Comparison of ENCODE assay signal across 27 cellular contexts in the genomic region with DNA sequence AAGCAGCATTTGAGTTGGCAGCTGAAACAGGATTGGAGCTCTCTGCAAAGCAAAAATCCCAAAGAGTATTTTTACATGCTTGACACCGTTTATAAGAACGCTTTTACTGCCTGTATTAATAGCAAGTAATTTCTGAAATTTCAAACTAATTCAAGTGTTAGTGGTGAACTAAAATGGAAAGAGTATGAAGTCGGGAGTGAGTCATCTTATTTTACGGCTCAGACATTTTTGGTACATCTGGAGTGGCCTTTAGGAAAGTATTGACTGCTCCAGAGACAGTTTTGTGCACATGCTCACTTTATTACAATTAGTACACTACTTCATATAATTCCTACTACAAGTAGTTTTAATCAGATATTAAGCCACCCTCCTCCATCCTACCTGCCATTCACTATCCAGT.
"Had no signal": no experiment of that assay in that cellular context is flagged by ENCODE, and none has a peak within 500 bp of the region (broad histone marks: within the 10 kb centered on the region; RNA-seq: fewer than 3 reads in every experiment).

No MANE protein-coding gene starts in this region.

- H3K4me3 ChIP-seq: cardiac muscle cell, colonic mucosa, pancreas, prostate gland, sigmoid colon, spleen, tibial nerve had no signal

- H3K9me3 Mint-ChIP-seq: activated CD8-positive, alpha-beta T cell treated with anti-CD3 and anti-CD28 coated beads for 36 hours; brain; mesothelial cell of epicardium; T-helper 2 cell treated with Interferon-gamma antibody and Interleukin-4, amounts not matched to agents 5 μg/mL and 100 μg/mL, for 36 hours had no signal

- H3K27ac ChIP-seq: cardiac muscle cell, colonic mucosa, pancreas, prostate gland, spleen, tibial nerve had no signal

- H3K4me3 Mint-ChIP-seq: activated B cell treated with CpG ODN at 0.5 μM for 24 hours; activated CD8-positive, alpha-beta T cell treated with anti-CD3 and anti-CD28 coated beads for 36 hours; activated naive CD8-positive, alpha-beta T cell; brain; mesothelial cell of epicardium; naive thymus-derived CD4-positive, alpha-beta T cell; T-helper 2 cell treated with Interferon-gamma antibody and Interleukin-4, amounts not matched to agents 5 μg/mL and 100 μg/mL, for 36 hours had no signal

- ATAC-seq: activated CD8-positive, alpha-beta T cell treated with anti-CD3 and anti-CD28 coated beads for 36 hours; left cardiac atrium; left ventricle myocardium superior; naive thymus-derived CD4-positive, alpha-beta T cell; pancreas had no signal

- H3K4me1 ChIP-seq: colonic mucosa, pancreas, prostate gland, spleen had no signal

- H3K4me1 Mint-ChIP-seq: activated B cell treated with CpG ODN at 0.5 μM for 24 hours; brain; naive thymus-derived CD4-positive, alpha-beta T cell had no signal

- H3K36me3 ChIP-seq: cardiac muscle cell, colonic mucosa, pancreas, prostate gland, sigmoid colon, spleen, tibial nerve had no signal

- H3K27me3 ChIP-seq: cardiac muscle cell, colonic mucosa, pancreas, sigmoid colon, spleen, tibial nerve had no signal

- H3K27ac Mint-ChIP-seq: activated B cell treated with CpG ODN at 0.5 μM for 24 hours; activated CD8-positive, alpha-beta T cell treated with anti-CD3 and anti-CD28 coated beads for 36 hours; activated naive CD8-positive, alpha-beta T cell; mesothelial cell of epicardium; naive thymus-derived CD4-positive, alpha-beta T cell; T-helper 2 cell treated with Interferon-gamma antibody and Interleukin-4, amounts not matched to agents 5 μg/mL and 100 μg/mL, for 36 hours had no signal

- H3K27me3 Mint-ChIP-seq: activated B cell treated with CpG ODN at 0.5 μM for 24 hours; activated CD8-positive, alpha-beta T cell treated with anti-CD3 and anti-CD28 coated beads for 36 hours; activated naive CD8-positive, alpha-beta T cell; brain; naive thymus-derived CD4-positive, alpha-beta T cell had no signal

- H3K36me3 Mint-ChIP-seq: activated naive CD8-positive, alpha-beta T cell; brain; mesothelial cell of epicardium; naive thymus-derived CD4-positive, alpha-beta T cell had no signal

- DNase-seq: activated B cell treated with CpG ODN at 0.5 μM for 24 hours; activated CD4-positive, alpha-beta T cell treated with anti-CD3 and anti-CD28 coated beads, Interleukin-2, amount 50 U/mL, for 1 hour; activated CD8-positive, alpha-beta T cell treated with anti-CD3 and anti-CD28 coated beads for 36 hours; activated naive CD4-positive, alpha-beta T cell; activated T-cell treated with anti-CD3 and anti-CD28 coated beads, Interleukin-2, amount 50 U/mL, for 48 hours; anterior cingulate cortex; cerebellar nuclear complex; colonic mucosa; effector CD8-positive, alpha-beta T cell; head of caudate nucleus; hippocampal formation; left cardiac atrium; left ventricle myocardium superior; mammary epithelial cell; naive thymus-derived CD4-positive, alpha-beta T cell; pancreas; retina; sigmoid colon; spleen; stimulated activated naive CD4-positive, alpha-beta T cell treated with Interleukin-2 at 50 U/mL for 16 hours had no signal

- H3K9me3 ChIP-seq: colonic mucosa, pancreas, prostate gland, sigmoid colon, spleen, tibial nerve had no signal
